ENCODE assay signal across 12 cellular contexts in genomic region chr13:51221108-51221507, GRCh38. TPM values are rescaled to one million over a fixed set of nuclear protein-coding genes. Genes with fewer than 3 reads are reported as not detected.
A peak's percentile ranks its signal among the peaks of the same experiment; 100 is the strongest.
DNase-seq lines count a peak whose midpoint lies in the region; ATAC-seq, FAIRE-seq and TF ChIP-seq lines count a peak whose summit lies in the region.
"Had no signal": no experiment of that assay in that cellular context is flagged by ENCODE, and none has a peak within 500 bp of the region (broad histone marks: within the 10 kb centered on the region; RNA-seq: fewer than 3 reads in every experiment).

No MANE protein-coding gene starts in this region.

- FAIRE-seq in small intestine (lab: Jason Lieb, UNC): no peak
- FAIRE-seq: HepG2 had no signal

- no peaks in the 10 kb centered on the region for H3K9me2 ChIP-seq in HCT116 (ENCODE audit: insufficient read depth)

- H3K36me3 Mint-ChIP-seq in CD4-positive, alpha-beta memory T cell: no peaks in the 10 kb centered on the region
- H3K36me3 Mint-ChIP-seq in activated naive CD8-positive, alpha-beta T cell treated with anti-CD3 and anti-CD28 coated beads, Interleukin-2, amount 10 ng/mL, durations not matched to agents 7 days and 5 days: no peaks in the 10 kb centered on the region
- H3K36me3 Mint-ChIP-seq in naive thymus-derived CD8-positive, alpha-beta T cell: no peaks in the 10 kb centered on the region

- no peak for TF ChIP-seq RAD21 in HCT116 (IDR thresholded peaks at IDR 0.05; ENCODE audit: low read depth)

- no peak overlapping the region for H3K4me3 ChIP-seq in CD4-positive, alpha-beta memory T cell (ENCODE audit: low read length in 2 of 2)
- H3K4me3 ChIP-seq in HCT116 (replicated peaks in 1 of 2; ENCODE audit: low read depth in 1 of 2, low read length in 2 of 2) (no peak overlapping the region), small intestine (ENCODE audit: low read depth in 1 of 2, low read length in 2 of 2) (no peak overlapping the region), dorsolateral prefrontal cortex (peak overlapping the region in 3 of 59 donors; percentile 84 to 95 (median 92))
- H3K4me3 ChIP-seq: PC-9 had no signal

- no peaks in the 10 kb centered on the region for H3K36me3 ChIP-seq in CD4-positive, alpha-beta memory T cell (ENCODE audit: insufficient read depth, low read length)
- H3K36me3 ChIP-seq in HCT116 (ENCODE audit: control insufficient read depth in 1 of 2, insufficient read depth in 2 of 2, low read length in 2 of 2) (no peaks in the 10 kb centered on the region), small intestine (ENCODE audit: control insufficient read depth in 2 of 2, insufficient read depth in 2 of 2, low read length in 2 of 2) (no peaks in the 10 kb centered on the region)
- H3K36me3 ChIP-seq: esophagus muscularis mucosa had no signal

- H3K27ac Mint-ChIP-seq in CD4-positive, alpha-beta memory T cell: no peak overlapping the region
- no peak overlapping the region for H3K27ac Mint-ChIP-seq in activated naive CD8-positive, alpha-beta T cell treated with anti-CD3 and anti-CD28 coated beads, Interleukin-2, amount 10 ng/mL, durations not matched to agents 7 days and 5 days
- no peak overlapping the region for H3K27ac Mint-ChIP-seq in naive thymus-derived CD8-positive, alpha-beta T cell

- H3K4me2 ChIP-seq in HCT116 (ENCODE audit: low read length): peak overlapping the region; percentile 92; the same call in 1 of the 2 replicates
- H3K4me2 ChIP-seq: PC-9 had no signal

- H3K27ac ChIP-seq in CD4-positive, alpha-beta memory T cell (ENCODE audit: low read depth, low read length): no peak overlapping the region
- H3K27ac ChIP-seq in HCT116 (ENCODE audit: low read depth, low read length) (no peak overlapping the region), small intestine (ENCODE audit: low read depth in 1 of 2, low read length in 1 of 2) (no peak overlapping the region), dorsolateral prefrontal cortex (peak overlapping the region in 6 of 59 donors; percentile 8 to 98 (median 94))
- H3K27ac ChIP-seq: PC-9 had no signal

- CTCF ChIA-PET in CD4-positive, alpha-beta memory T cell (lab: Charles Lee; ENCODE audit: partially characterized antibody): no interaction called here
- CTCF ChIA-PET in HCT116 (lab: Charles Lee): no interaction called here

- intact Hi-C loops in CD4-positive, alpha-beta memory T cell (cut with micrococcal nuclease): loop anchor here (5.0 kb wide), 1 partner anchor 576 kb away; no protein-coding TSS in a partner anchor
- intact Hi-C loops in HCT116 (cut with micrococcal nuclease) (loop anchor here (5.0 kb wide), 1 partner anchor 576 kb away; no protein-coding TSS in a partner anchor), dorsolateral prefrontal cortex (cut with DNase I) (loop anchor here (5.0 to 10.0 kb wide), 4 partner anchors 69 to 584 kb away; partner anchors contain the start of genes DHRS12 (in 1 of the 2) and INTS6 (in 1 of the 2))

- no peak for TF ChIP-seq CTCF in HCT116 (IDR thresholded peaks at IDR 0.05 in 2 of 3, conservative IDR thresholded peaks at IDR 0.05 in 1 of 3; ENCODE audit: borderline replicate concordance in 1 of 3, insufficient read depth in 1 of 3, low read depth in 2 of 3, low read length in 2 of 3)
- no peak for TF ChIP-seq CTCF in dorsolateral prefrontal cortex (IDR thresholded peaks at IDR 0.05 in 54 of 56, conservative IDR thresholded peaks at IDR 0.05 in 2 of 56; ENCODE audit: low read depth in 1 of 56, partially characterized antibody in 56 of 56)

- RAD21 ChIA-PET in HCT116 (lab: Charles Lee; ENCODE audit: low non-redundant PET in 1 of 2, low total read pairs in 2 of 2, uncharacterized antibody in 2 of 2, unreplicated experiment in 2 of 2): no interaction called here

- no peaks in the 10 kb centered on the region for H3K9me3 Mint-ChIP-seq in CD4-positive, alpha-beta memory T cell
- no peaks in the 10 kb centered on the region for H3K9me3 Mint-ChIP-seq in activated naive CD8-positive, alpha-beta T cell treated with anti-CD3 and anti-CD28 coated beads, Interleukin-2, amount 10 ng/mL, durations not matched to agents 7 days and 5 days
- no peaks in the 10 kb centered on the region for H3K9me3 Mint-ChIP-seq in naive thymus-derived CD8-positive, alpha-beta T cell

- no TSS peak for BruUV-seq in HCT116 (replicated peaks; lab: Mats Ljungman, UMichigan)

- peaks cover 36 to 39% of the 10 kb centered on the region in 2 donors for H3K27me3 Mint-ChIP-seq in CD4-positive, alpha-beta memory T cell
- peaks cover 58% of the 10 kb centered on the region for H3K27me3 Mint-ChIP-seq in activated naive CD8-positive, alpha-beta T cell treated with anti-CD3 and anti-CD28 coated beads, Interleukin-2, amount 10 ng/mL, durations not matched to agents 7 days and 5 days
- peaks cover 21 to 68% (median 53%) of the 10 kb centered on the region in 5 donors for H3K27me3 Mint-ChIP-seq in naive thymus-derived CD8-positive, alpha-beta T cell

- no peak for ATAC-seq in HCT116
- ATAC-seq in activated naive CD8-positive, alpha-beta T cell treated with anti-CD3 and anti-CD28 coated beads, Interleukin-2, amount 10 ng/mL, durations not matched to agents 7 days and 5 days (ENCODE audit: low read depth): no peak
- no peak for ATAC-seq in naive thymus-derived CD8-positive, alpha-beta T cell

- POLR2A ChIA-PET in CD4-positive, alpha-beta memory T cell (lab: Charles Lee; ENCODE audit: partially characterized antibody): no interaction called here
- POLR2A ChIA-PET in HCT116 (lab: Charles Lee): no interaction called here
- POLR2A ChIA-PET in activated naive CD8-positive, alpha-beta T cell treated with anti-CD3 and anti-CD28 coated beads, Interleukin-2, amount 10 ng/mL, durations not matched to agents 7 days and 5 days (lab: Charles Lee): no interaction called here
- POLR2A ChIA-PET in naive thymus-derived CD8-positive, alpha-beta T cell (lab: Charles Lee): no interaction called here

- TF ChIP-seq POLR2A in HCT116 (IDR thresholded peaks at IDR 0.05; ENCODE audit: borderline replicate concordance, extremely low read depth, insufficient read depth, insufficient read length): no peak

- H3K9me3 ChIP-seq in CD4-positive, alpha-beta memory T cell (ENCODE audit: control insufficient read depth in 1 of 2, low read length in 2 of 2): no peaks in the 10 kb centered on the region
- no peaks in the 10 kb centered on the region for H3K9me3 ChIP-seq in HCT116 (ENCODE audit: control insufficient read depth in 1 of 2, insufficient read depth in 1 of 2, low read depth in 1 of 2, low read length in 2 of 2)
- H3K9me3 ChIP-seq in small intestine (ENCODE audit: control insufficient read depth, low read depth): no peaks in the 10 kb centered on the region
- H3K9me3 ChIP-seq: esophagus muscularis mucosa had no signal

- H4K20me1 ChIP-seq in HCT116 (ENCODE audit: insufficient read depth): no peaks in the 10 kb centered on the region

- no peak overlapping the region for H2AFZ ChIP-seq in HCT116 (ENCODE audit: low read depth, low read length, poor library complexity, severe bottlenecking)
- H2AFZ ChIP-seq: PC-9 had no signal

- H3K79me2 ChIP-seq in HCT116 (ENCODE audit: insufficient read depth, low read length): no peaks in the 10 kb centered on the region

- no peak overlapping the region for H3K9ac ChIP-seq in HCT116 (ENCODE audit: low read length)

- H3K4me1 ChIP-seq in CD4-positive, alpha-beta memory T cell (ENCODE audit: insufficient read depth, low read length): peaks cover 3% of the 10 kb centered on the region
- H3K4me1 ChIP-seq in HCT116 (ENCODE audit: control insufficient read depth in 1 of 2, insufficient read depth in 2 of 2, low read length in 2 of 2) (peaks cover 4 to 14% of the 10 kb centered on the region in 2 experiments; a peak in 3 of 4 replicates), small intestine (ENCODE audit: control insufficient read depth in 2 of 2, insufficient read depth in 1 of 2, low read depth in 1 of 2, low read length in 1 of 2) (no peaks in the 10 kb centered on the region)

- peaks cover 15% of the 10 kb centered on the region for H3K27me3 ChIP-seq in CD4-positive, alpha-beta memory T cell (ENCODE audit: insufficient read depth, low read length)
- H3K27me3 ChIP-seq in HCT116 (ENCODE audit: insufficient read depth, low read length) (no peaks in the 10 kb centered on the region), small intestine (ENCODE audit: control insufficient read depth in 2 of 2, insufficient read depth in 2 of 2, low read length in 2 of 2) (peaks cover 8 to 12% of the 10 kb centered on the region in 2 donors), dorsolateral prefrontal cortex (no peaks in the 10 kb centered on the region)
- H3K27me3 ChIP-seq: esophagus muscularis mucosa had no signal

- H3K4me3 Mint-ChIP-seq in CD4-positive, alpha-beta memory T cell: peak overlapping the region; percentile 39 to 79 (median 73)
- H3K4me3 Mint-ChIP-seq in activated naive CD8-positive, alpha-beta T cell treated with anti-CD3 and anti-CD28 coated beads, Interleukin-2, amount 10 ng/mL, durations not matched to agents 7 days and 5 days: peak overlapping the region; percentile 65
- peak overlapping the region; percentile 45 to 78 (median 70) for H3K4me3 Mint-ChIP-seq in naive thymus-derived CD8-positive, alpha-beta T cell

- no peak for DNase-seq in CD4-positive, alpha-beta memory T cell
- DNase-seq in HCT116 (ENCODE audit: low read depth, low spot score) (no peak), NOMO-1 treated with dmso at 0.1 percent for 144 hours (lab: John Stamatoyannopoulos, UW; ENCODE audit: unreplicated experiment) (no peak), small intestine (no peak), dorsolateral prefrontal cortex (no peak)
- no peak for DNase-seq in activated naive CD8-positive, alpha-beta T cell treated with anti-CD3 and anti-CD28 coated beads, Interleukin-2, amount 10 ng/mL, durations not matched to agents 7 days and 5 days
- DNase-seq in naive thymus-derived CD8-positive, alpha-beta T cell: no peak
- DNase-seq: COR-L47, NCI-H1092 treated with DMSO at 0.1 percent for 48 hours, PC-9 had no signal

- no peaks in the 10 kb centered on the region for H3K4me1 Mint-ChIP-seq in CD4-positive, alpha-beta memory T cell
- H3K4me1 Mint-ChIP-seq in activated naive CD8-positive, alpha-beta T cell treated with anti-CD3 and anti-CD28 coated beads, Interleukin-2, amount 10 ng/mL, durations not matched to agents 7 days and 5 days: no peaks in the 10 kb centered on the region
- peaks cover 0 to 6% (median 1%) of the 10 kb centered on the region in 4 donors for H3K4me1 Mint-ChIP-seq in naive thymus-derived CD8-positive, alpha-beta T cell

- 23 to 60% (median 29%) methylated on average over 4 of the region's 4 CpGs for WGBS in small intestine, 3 donors

TF ChIP-seq in HCT116, 20 proteins besides CTCF, POLR2A, EP300 and RAD21 (continues in another document):
- TF ChIP-seq SP1 (IDR thresholded peaks at IDR 0.05; ENCODE audit: low read depth): no peak

RNA-seq across cellular contexts. Expression of gene FAM124A, which starts 1.1 kb away (rescaled TPM):
- total RNA-seq in CD4-positive, alpha-beta memory T cell: not detected
- polyA plus RNA-seq in CD4-positive, alpha-beta memory T cell: not detected
- total RNA-seq in HCT116 (2021; ENCODE audit: unreplicated experiment): 3.1 TPM
- polyA plus RNA-seq in HCT116 (2012): 0.87 and 1.1 TPM in 2 replicates
- under 1 TPM; 0.17 to 0.23 TPM for total RNA-seq in activated naive CD8-positive, alpha-beta T cell treated with anti-CD3 and anti-CD28 coated beads, Interleukin-2, amount 10 ng/mL, durations not matched to agents 7 days and 5 days
- not detected for total RNA-seq in naive thymus-derived CD8-positive, alpha-beta T cell
- polyA plus RNA-seq in naive thymus-derived CD8-positive, alpha-beta T cell: under 1 TPM in 1 of 3 donors, not detected in 2; 0.07 TPM
- polyA plus RNA-seq in small intestine: 1 to 10 TPM in 1 of 3 donors, under 1 TPM in 1, not detected in 1; 0.22 to 1.8 TPM
- total RNA-seq in dorsolateral prefrontal cortex: 100 to 1,000 TPM in 1 of 120 experiments, 10 to 100 TPM in 119; 15.1 to 107 (median 29.8) TPM
- total RNA-seq: HepG2, PC-9 had no signal
- polyA plus RNA-seq: HepG2 had no signal
